Comparison of ENCODE assay signal across 1 cellular context in the genomic region with DNA sequence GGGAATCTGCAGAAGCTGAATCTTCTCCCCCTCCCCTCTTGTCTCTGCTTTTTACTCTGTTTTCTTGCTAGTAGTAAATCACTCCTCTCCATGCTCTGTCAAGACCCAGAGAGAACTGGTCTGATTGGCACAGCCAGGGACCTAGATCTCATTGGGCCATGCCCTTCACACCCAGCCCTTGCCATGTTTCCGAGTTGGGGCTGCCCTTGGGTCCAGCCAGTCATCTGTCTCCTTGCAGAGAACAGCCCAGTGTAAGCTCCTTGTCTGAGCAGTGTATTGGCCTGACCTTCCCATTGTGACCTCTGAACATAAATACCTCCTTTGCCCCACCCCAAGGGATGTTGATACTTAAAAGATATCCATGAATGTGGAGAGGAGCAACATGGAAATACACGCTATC.
TF ChIP-seq lines count a peak whose summit lies in the region.

No MANE protein-coding gene starts in this region.

TF ChIP-seq in endothelial cell of umbilical vein, 7 proteins besides CTCF, POLR2A, EP300 and RAD21:
- no peak for TF ChIP-seq EZH2 (IDR thresholded peaks at IDR 0.05; ENCODE audit: borderline replicate concordance, low read depth, low read length, severe bottlenecking)
- no peak for TF ChIP-seq POLR2AphosphoS5 (IDR thresholded peaks at IDR 0.05; ENCODE audit: insufficient read depth, low read depth, low read length)
- no peak for TF ChIP-seq MYC (IDR thresholded peaks at IDR 0.05; ENCODE audit: low read depth, low read length)
- TF ChIP-seq, protein P1, sequence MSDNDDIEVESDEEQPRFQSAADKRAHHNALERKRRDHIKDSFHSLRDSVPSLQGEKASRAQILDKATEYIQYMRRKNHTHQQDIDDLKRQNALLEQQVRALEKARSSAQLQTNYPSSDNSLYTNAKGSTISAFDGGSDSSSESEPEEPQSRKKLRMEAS (IDR thresholded peaks at IDR 0.05; ENCODE audit: insufficient read depth, insufficient read length) = no peak
- TF ChIP-seq JUN (IDR thresholded peaks at IDR 0.05; ENCODE audit: borderline replicate concordance, insufficient read depth, insufficient read length, low read depth) = no peak
- TF ChIP-seq FOS (IDR thresholded peaks at IDR 0.05; ENCODE audit: borderline replicate concordance, insufficient read depth, low read length) = no peak
- no peak for TF ChIP-seq GATA2 (IDR thresholded peaks at IDR 0.05; ENCODE audit: insufficient read depth, insufficient read length, low read depth, low read length)
